19 cellular contexts compared by ENCODE assay signal in genomic region chr16:51666821-51667220, GRCh38.
DNase-seq lines count a peak whose midpoint lies in the region; TF ChIP-seq lines count a peak whose summit lies in the region.
"Had no signal": no experiment of that assay in that cellular context is flagged by ENCODE, and none has a peak within 500 bp of the region (broad histone marks: within the 10 kb centered on the region; RNA-seq: fewer than 3 reads in every experiment).

No MANE protein-coding gene starts in this region.

- TF ChIP-seq CTCF in astrocyte of the cerebellum (IDR thresholded peaks at IDR 0.05; ENCODE audit: low read depth, low read length, missing control alignments), result no peak
- no peak for TF ChIP-seq CTCF in nephron progenitor cell (IDR thresholded peaks at IDR 0.05)

- no peak overlapping the region for H3K4me3 Mint-ChIP-seq in nephron progenitor cell
- H3K4me3 Mint-ChIP-seq: CD14-positive monocyte, T-cell had no signal

- no peak overlapping the region for H3K4me3 ChIP-seq in astrocyte of the cerebellum (ENCODE audit: low read depth, low read length)
- H3K4me3 ChIP-seq: SK-N-MC had no signal

- H3K27ac Mint-ChIP-seq in nephron progenitor cell, result peak overlapping the region; percentile 66
- H3K27ac Mint-ChIP-seq: CD14-positive monocyte, T-cell had no signal

- peaks cover 7% of the 10 kb centered on the region for H3K36me3 Mint-ChIP-seq in nephron progenitor cell (ENCODE audit: low read depth)
- H3K36me3 Mint-ChIP-seq: CD14-positive monocyte, T-cell had no signal

- H3K9me3 Mint-ChIP-seq in nephron progenitor cell, result peaks cover 4% of the 10 kb centered on the region

- peaks cover 58% of the 10 kb centered on the region for H3K4me1 Mint-ChIP-seq in nephron progenitor cell
- H3K4me1 Mint-ChIP-seq: CD14-positive monocyte, T-cell had no signal

- DNase-seq in AG20443 (ENCODE audit: low spot score) (peak; percentile 20), GM04504 (ENCODE audit: low read depth) (peak; percentile 9), astrocyte of the cerebellum (ENCODE audit: low read depth) (peak; percentile 64), nephron progenitor cell (no peak), NOMO-1 treated with dmso at 0.1 percent for 144 hours (lab: John Stamatoyannopoulos, UW; ENCODE audit: unreplicated experiment) (no peak), SIG-M5 (lab: John Stamatoyannopoulos, UW) (no peak), AML-193 (lab: John Stamatoyannopoulos, UW) (no peak)
- DNase-seq: Caco-2, DMS153, IMR-90, Karpas-422, MM.1S, NCI-H1092 treated with DMSO at 0.1 percent for 48 hours, NCI-H187 treated with DMSO at 0.1 percent for 48 hours, NCI-H446, NCI-H774, T-cell had no signal

- in situ Hi-C loops in astrocyte of the cerebellum (cut with HindIII; ENCODE audit: low sequenced_read_pairs), result no loop called here

- no peaks in the 10 kb centered on the region for H3K27me3 Mint-ChIP-seq in nephron progenitor cell (ENCODE audit: low read depth, poor library complexity)
- H3K27me3 Mint-ChIP-seq: T-cell had no signal

Comparison
In these comparisons a context has a peak if more than half of its experiments do, and no peak if none do; other contexts are left out.
1. DNase-seq: peak in AG20443 (single experiment), GM04504 (single experiment) and astrocyte of the cerebellum (single experiment); none in nephron progenitor cell (single experiment), NOMO-1 treated with dmso at 0.1 percent for 144 hours (single experiment), SIG-M5 (single experiment) and AML-193 (0 of 2).